In the genomic region with DNA sequence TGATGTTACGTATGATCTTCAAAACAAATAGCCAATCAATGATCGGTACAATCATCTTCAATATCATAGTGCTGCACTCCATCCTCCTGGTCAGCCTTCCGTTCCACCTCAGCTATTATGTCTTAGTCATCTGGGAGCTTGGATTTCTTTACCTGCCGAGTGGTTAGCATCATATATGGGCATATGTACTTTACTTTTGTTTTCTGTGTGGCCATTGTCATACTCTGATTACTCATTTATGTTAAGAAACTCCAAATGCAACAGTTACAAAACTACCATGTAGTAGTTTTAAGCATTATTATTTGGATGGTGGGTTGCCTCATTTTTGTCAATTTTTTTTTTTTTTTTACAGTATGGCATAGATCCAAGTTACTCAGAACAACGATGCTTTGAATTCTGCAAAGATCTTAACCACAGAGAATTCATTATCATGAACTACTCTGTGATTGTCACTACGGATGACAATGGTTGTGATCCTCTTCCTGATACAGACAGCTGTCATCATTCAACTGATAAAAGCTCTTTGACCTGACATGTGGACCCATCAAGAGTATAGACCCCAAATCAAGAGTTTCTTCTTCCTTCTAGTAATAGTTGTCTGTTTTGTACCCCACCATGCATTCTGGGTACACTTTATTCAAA, we compare ENCODE assay signal across 36 cellular contexts. TPM values are rescaled to one million over a fixed set of nuclear protein-coding genes. Genes with fewer than 3 reads are reported as not detected.
A peak's percentile ranks its signal among the peaks of the same experiment; 100 is the strongest.
DNase-seq lines count a peak whose midpoint lies in the region; ATAC-seq and TF ChIP-seq lines count a peak whose summit lies in the region.
"Had no signal": no experiment of that assay in that cellular context is flagged by ENCODE, and none has a peak within 500 bp of the region (broad histone marks: within the 10 kb centered on the region; RNA-seq: fewer than 3 reads in every experiment).

No MANE protein-coding gene starts in this region.

- intact Hi-C loops in activated CD4-positive, alpha-beta T cell treated with anti-CD3 and anti-CD28 coated beads for 36 hours (cut with DNase I, micrococcal nuclease): no loop called here
- intact Hi-C loops in dorsolateral prefrontal cortex (cut with DNase I): no loop called here

- H3K27ac Mint-ChIP-seq in activated CD4-positive, alpha-beta T cell treated with anti-CD3 and anti-CD28 coated beads for 36 hours: no peak overlapping the region
- peak overlapping the region; percentile 21 for H3K27ac Mint-ChIP-seq in stimulated activated naive B cell treated with anti-CD40 and anti-IgM and Interleukin-4, amounts not matched to agents 10 μg/mL and 1 μg/mL and 100 μg/mL, for 72 hours
- H3K27ac Mint-ChIP-seq: activated CD4-positive, alpha-beta memory T cell treated with anti-CD3 and anti-CD28 coated beads, Interleukin-2, amount 10 ng/mL, durations not matched to agents 7 days and 5 days; activated naive CD8-positive, alpha-beta T cell; activated T-helper 2 cell treated with anti-CD3 and anti-CD28 coated beads, Interferon-gamma antibody, Interleukin-2, Interleukin-4, amounts not matched to agents 10 μg/mL and 5 μg/mL and 100 μg/mL, durations not matched to agents 14 hours and 24 hours and 36 hours; CD14-positive monocyte; H9 had no signal

- in situ Hi-C loops in GM13977 (cut with MboI; ENCODE audit: low pct_unique_long_range_greater_than_20kb, low sequenced_read_pairs, unreplicated experiment): no loop called here

- H3K4me3 ChIP-seq in dorsolateral prefrontal cortex: no peak overlapping the region
- H3K4me3 ChIP-seq: cardiac muscle cell, left ventricle myocardium inferior, right atrium auricular region, upper lobe of right lung had no signal

- H3K36me3 Mint-ChIP-seq in activated CD4-positive, alpha-beta T cell treated with anti-CD3 and anti-CD28 coated beads for 36 hours (ENCODE audit: low read depth): no peaks in the 10 kb centered on the region
- H3K36me3 Mint-ChIP-seq in stimulated activated naive B cell treated with anti-CD40 and anti-IgM and Interleukin-4, amounts not matched to agents 10 μg/mL and 1 μg/mL and 100 μg/mL, for 72 hours: no peaks in the 10 kb centered on the region
- H3K36me3 Mint-ChIP-seq: activated naive CD8-positive, alpha-beta T cell had no signal

- H3K27ac ChIP-seq in dorsolateral prefrontal cortex: no peak overlapping the region
- H3K27ac ChIP-seq: cardiac muscle cell, left ventricle myocardium inferior, right atrium auricular region, upper lobe of right lung had no signal

- POLR2A ChIA-PET in activated CD4-positive, alpha-beta T cell treated with anti-CD3 and anti-CD28 coated beads for 36 hours (lab: Charles Lee): no interaction called here

- no peaks in the 10 kb centered on the region for H3K4me1 Mint-ChIP-seq in activated CD4-positive, alpha-beta T cell treated with anti-CD3 and anti-CD28 coated beads for 36 hours
- H3K4me1 Mint-ChIP-seq in stimulated activated naive B cell treated with anti-CD40 and anti-IgM and Interleukin-4, amounts not matched to agents 10 μg/mL and 1 μg/mL and 100 μg/mL, for 72 hours: peaks cover 0 to 7% of the 10 kb centered on the region in 2 donors
- H3K4me1 Mint-ChIP-seq: activated CD4-positive, alpha-beta memory T cell treated with anti-CD3 and anti-CD28 coated beads, Interleukin-2, amount 10 ng/mL, durations not matched to agents 7 days and 5 days; H9 had no signal

- TF ChIP-seq CTCF in dorsolateral prefrontal cortex (IDR thresholded peaks at IDR 0.05 in 54 of 56, conservative IDR thresholded peaks at IDR 0.05 in 2 of 56; ENCODE audit: low read depth in 1 of 56, partially characterized antibody in 56 of 56) (no peak), GM13977 (IDR thresholded peaks at IDR 0.05; ENCODE audit: extremely low read depth, insufficient read depth, missing control alignments) (no peak)

- no peaks in the 10 kb centered on the region for H3K27me3 Mint-ChIP-seq in activated CD4-positive, alpha-beta T cell treated with anti-CD3 and anti-CD28 coated beads for 36 hours
- H3K27me3 Mint-ChIP-seq in stimulated activated naive B cell treated with anti-CD40 and anti-IgM and Interleukin-4, amounts not matched to agents 10 μg/mL and 1 μg/mL and 100 μg/mL, for 72 hours: no peaks in the 10 kb centered on the region

- no peak for DNase-seq in activated CD4-positive, alpha-beta T cell treated with anti-CD3 and anti-CD28 coated beads for 36 hours
- no peak for DNase-seq in activated CD4-positive, alpha-beta T cell treated with anti-CD3 and anti-CD28 coated beads for 1 hour
- DNase-seq in OCI-M1 (lab: John Stamatoyannopoulos, UW) (peak; percentile 1), dorsolateral prefrontal cortex (no peak), KG1 (lab: John Stamatoyannopoulos, UW) (no peak), GM13977 (ENCODE audit: low spot score) (no peak)
- no peak for DNase-seq in stimulated activated naive B cell treated with anti-CD40 and anti-IgM and Interleukin-4, amounts not matched to agents 10 μg/mL and 1 μg/mL and 100 μg/mL, for 72 hours
- DNase-seq: activated CD4-positive, alpha-beta memory T cell treated with anti-CD3 and anti-CD28 coated beads, Interleukin-2, amount 10 ng/mL, durations not matched to agents 7 days and 5 days; activated CD4-positive, CD25-positive, alpha-beta regulatory T cell treated with anti-CD3 and anti-CD28 coated beads, Interleukin-2, amount 50 U/mL, for 72 hours; anterior cingulate cortex; Calu3; DMS79; effector CD8-positive, alpha-beta T cell; H9; head of caudate nucleus; islet precursor cell; Kasumi-1; left ventricle myocardium inferior; mesendoderm; NCI-H146; NCI-H446; NCI-H748 treated with DMSO at 0.1 percent for 48 hours; SIG-M5; small intestine; stimulated activated naive CD4-positive, alpha-beta T cell treated with Interleukin-2 at 50 U/mL for 16 hours; upper lobe of right lung had no signal

- no peaks in the 10 kb centered on the region for H3K27me3 ChIP-seq in dorsolateral prefrontal cortex
- H3K27me3 ChIP-seq: cardiac muscle cell, right atrium auricular region, upper lobe of right lung had no signal

- H3K4me3 Mint-ChIP-seq in activated CD4-positive, alpha-beta T cell treated with anti-CD3 and anti-CD28 coated beads for 36 hours: no peak overlapping the region
- H3K4me3 Mint-ChIP-seq in stimulated activated naive B cell treated with anti-CD40 and anti-IgM and Interleukin-4, amounts not matched to agents 10 μg/mL and 1 μg/mL and 100 μg/mL, for 72 hours: no peak overlapping the region
- H3K4me3 Mint-ChIP-seq: activated CD4-positive, alpha-beta memory T cell treated with anti-CD3 and anti-CD28 coated beads, Interleukin-2, amount 10 ng/mL, durations not matched to agents 7 days and 5 days; activated naive CD8-positive, alpha-beta T cell; CD14-positive monocyte; H9 had no signal

- H3K9me3 Mint-ChIP-seq in activated CD4-positive, alpha-beta T cell treated with anti-CD3 and anti-CD28 coated beads for 36 hours (ENCODE audit: low read depth): no peaks in the 10 kb centered on the region
- H3K9me3 Mint-ChIP-seq in stimulated activated naive B cell treated with anti-CD40 and anti-IgM and Interleukin-4, amounts not matched to agents 10 μg/mL and 1 μg/mL and 100 μg/mL, for 72 hours: no peaks in the 10 kb centered on the region
- H3K9me3 Mint-ChIP-seq: activated CD4-positive, alpha-beta memory T cell treated with anti-CD3 and anti-CD28 coated beads, Interleukin-2, amount 10 ng/mL, durations not matched to agents 7 days and 5 days; activated T-helper 2 cell treated with anti-CD3 and anti-CD28 coated beads, Interferon-gamma antibody, Interleukin-2, Interleukin-4, amounts not matched to agents 10 μg/mL and 5 μg/mL and 100 μg/mL, durations not matched to agents 14 hours and 24 hours and 36 hours; H9 had no signal

- CTCF ChIA-PET in activated CD4-positive, alpha-beta T cell treated with anti-CD3 and anti-CD28 coated beads for 36 hours (lab: Charles Lee): interaction anchor here (1.2 kb wide), 1 partner anchor 29 kb away, joined by 3 read pairs; no protein-coding TSS in a partner anchor

- ATAC-seq in activated CD4-positive, alpha-beta T cell treated with anti-CD3 and anti-CD28 coated beads for 36 hours: peak; percentile 47
- peak; percentile 51 for ATAC-seq in HG02885 (IDR thresholded peaks at IDR 0.05; ENCODE audit: poor library complexity, unreplicated experiment)
- no peak for ATAC-seq in stimulated activated naive B cell treated with anti-CD40 and anti-IgM and Interleukin-4, amounts not matched to agents 10 μg/mL and 1 μg/mL and 100 μg/mL, for 72 hours (replicated peaks)
- ATAC-seq: upper lobe of right lung had no signal

RNA-seq across cellular contexts. Expression of a gene that starts 52.1 kb away (rescaled TPM):
- total RNA-seq in activated CD4-positive, alpha-beta T cell treated with anti-CD3 and anti-CD28 coated beads for 36 hours: not detected
- 1 to 10 TPM in 30 of 120 experiments, under 1 TPM in 20, not detected in 70; 0.24 to 3.9 (median 1.1) TPM for total RNA-seq in dorsolateral prefrontal cortex
- total RNA-seq: A172; activated CD4-positive, alpha-beta memory T cell treated with anti-CD3 and anti-CD28 coated beads, Interleukin-2, amount 10 ng/mL, durations not matched to agents 7 days and 5 days; activated T-helper 2 cell treated with anti-CD3 and anti-CD28 coated beads, Interferon-gamma antibody, Interleukin-2, Interleukin-4, amounts not matched to agents 10 μg/mL and 5 μg/mL and 100 μg/mL, durations not matched to agents 14 hours and 24 hours and 36 hours; Calu3; epithelial cell of proximal tubule; left ventricle myocardium inferior; right atrium auricular region; T-helper 2 cell treated with Interferon-gamma antibody and Interleukin-4, amounts not matched to agents 100 ng/mL and 5 ng/mL, for 36 hours; temporal lobe had no signal

Comparison
In these comparisons a context has a peak if more than half of its experiments do, and no peak if none do; other contexts are left out.
1. ATAC-seq: peak in activated CD4-positive, alpha-beta T cell treated with anti-CD3 and anti-CD28 coated beads for 36 hours (single experiment) and HG02885 (single experiment); none in stimulated activated naive B cell treated with anti-CD40 and anti-IgM and Interleukin-4, amounts not matched to agents 10 μg/mL and 1 μg/mL and 100 μg/mL, for 72 hours (0 of 2).